Comparison of ENCODE assay signal across 8 cellular contexts in genomic region chr20:24991897-24992419, GRCh38. TPM values are rescaled to one million over a fixed set of nuclear protein-coding genes. Genes with fewer than 3 reads are reported as not detected.
DNase-seq lines count a peak whose midpoint lies in the region; ATAC-seq and TF ChIP-seq lines count a peak whose summit lies in the region.

No MANE protein-coding gene starts in this region.

- peak overlapping the region; percentile 78 for H3K4me3 ChIP-seq in Caco-2 (ENCODE audit: low read depth, low read length)
- H3K4me3 ChIP-seq in WERI-Rb-1 (ENCODE audit: low read depth, low read length): peak overlapping the region; percentile 78
- H3K4me3 ChIP-seq in fibroblast of mammary gland (ENCODE audit: control insufficient read depth, low read depth, low read length): peak overlapping the region; percentile 90
- H3K4me3 ChIP-seq in neuronal stem cell (ENCODE audit: low read length in 2 of 2): peak overlapping the region; percentile 85 to 95

- H2AK5ac ChIP-seq in neuronal stem cell (ENCODE audit: low read depth, low read length): no peak overlapping the region

- H3K14ac ChIP-seq in neuronal stem cell (ENCODE audit: low read length): peak overlapping the region; percentile 99

- H3K27me3 ChIP-seq in Caco-2 (replicated peaks; ENCODE audit: control insufficient read depth, insufficient read depth, low read length): no peaks in the 10 kb centered on the region
- H3K27me3 ChIP-seq in WERI-Rb-1 (ENCODE audit: insufficient read depth, low read depth, severe bottlenecking): no peaks in the 10 kb centered on the region
- H3K27me3 ChIP-seq in neuronal stem cell (ENCODE audit: control insufficient read depth in 3 of 3, insufficient read depth in 3 of 3, low read depth in 1 of 3, low read length in 3 of 3): peaks cover 0 to 8% (median 2%) of the 10 kb centered on the region in 3 experiments

- H3K36me3 ChIP-seq in Caco-2 (ENCODE audit: control insufficient read depth, insufficient read depth, low read length): no peaks in the 10 kb centered on the region
- peaks cover 17% of the 10 kb centered on the region for H3K36me3 ChIP-seq in WERI-Rb-1
- H3K36me3 ChIP-seq in neuronal stem cell (replicated peaks in 1 of 2; ENCODE audit: control insufficient read depth in 2 of 2, insufficient read depth in 2 of 2, low read length in 2 of 2): peaks cover 2 to 10% of the 10 kb centered on the region in 2 donors

- peak; percentile 38 to 39 for DNase-seq in Caco-2
- peak; percentile 24 for DNase-seq in WERI-Rb-1
- no peak for DNase-seq in fibroblast of mammary gland (ENCODE audit: low read depth)
- no peak for DNase-seq in neuronal stem cell (ENCODE audit: low spot score)
- no peak for DNase-seq in NCI-H1436 (lab: John Stamatoyannopoulos, UW)
- no peak for DNase-seq in NCI-H1694 treated with DMSO at 0.1 percent for 48 hours (lab: John Stamatoyannopoulos, UW)

- ATAC-seq in GM19372 (IDR thresholded peaks at IDR 0.05; ENCODE audit: low read depth, unreplicated experiment): peak; percentile 23
- peak; percentile 31 for ATAC-seq in HG03432 (IDR thresholded peaks at IDR 0.05; ENCODE audit: unreplicated experiment)

- H3K36me3 Mint-ChIP-seq in Caco-2 (ENCODE audit: insufficient read depth, unreplicated experiment): peaks cover 24% of the 10 kb centered on the region

- H2BK15ac ChIP-seq in neuronal stem cell (ENCODE audit: low read length): no peak overlapping the region

- no CpG with 5 or more reads among the region's 32 CpGs for WGBS in neuronal stem cell (ENCODE audit: extremely low coverage in 2 of 2, insufficient read length in 2 of 2, insufficient replicate concordance in 1 of 2), 2 donors

- BruUV-seq in Caco-2 (replicated peaks; lab: Mats Ljungman, UMichigan): no TSS peak

- POLR2A ChIA-PET in Caco-2 (lab: Charles Lee): no interaction called here

- H2BK120ac ChIP-seq in neuronal stem cell (ENCODE audit: low read depth, low read length): no peak overlapping the region

- peaks cover 35% of the 10 kb centered on the region for H3K4me1 Mint-ChIP-seq in Caco-2 (ENCODE audit: low read depth, unreplicated experiment)

- CTCF ChIA-PET in Caco-2 (lab: Charles Lee): no interaction called here

- H3K9me3 ChIP-seq in Caco-2 (no peaks in the 10 kb centered on the region), WERI-Rb-1 (ENCODE audit: severe bottlenecking) (no peaks in the 10 kb centered on the region), neuronal stem cell (replicated peaks in 1 of 2; ENCODE audit: control insufficient read depth in 2 of 2, insufficient read depth in 1 of 2, low read depth in 1 of 2, low read length in 2 of 2) (no peaks in the 10 kb centered on the region)

- TF ChIP-seq CTCF in Caco-2 (IDR thresholded peaks at IDR 0.05; ENCODE audit: insufficient read depth in 1 of 2, low read depth in 1 of 2, low read length in 1 of 2, severe bottlenecking in 1 of 2, unreplicated experiment in 1 of 2): no peak
- TF ChIP-seq CTCF in WERI-Rb-1 (IDR thresholded peaks at IDR 0.05; ENCODE audit: low read depth, low read length): no peak
- no peak for TF ChIP-seq CTCF in fibroblast of mammary gland (conservative IDR thresholded peaks at IDR 0.05; ENCODE audit: control insufficient read depth, insufficient read depth, low read depth, low read length)

- no peaks in the 10 kb centered on the region for H3K9me3 Mint-ChIP-seq in Caco-2 (ENCODE audit: unreplicated experiment)

- H3K27ac Mint-ChIP-seq in Caco-2 (ENCODE audit: unreplicated experiment): peak overlapping the region; percentile 95

- no peak overlapping the region for H2BK5ac ChIP-seq in neuronal stem cell (ENCODE audit: low read length)

- no peaks in the 10 kb centered on the region for H3K27me3 Mint-ChIP-seq in Caco-2 (ENCODE audit: insufficient read depth, unreplicated experiment)

- H3K4me1 ChIP-seq in Caco-2 (peaks cover 34% of the 10 kb centered on the region), neuronal stem cell (ENCODE audit: control insufficient read depth in 2 of 2, insufficient read depth in 1 of 2, low read depth in 1 of 2, low read length in 2 of 2) (peaks cover 8 to 22% of the 10 kb centered on the region in 2 donors)

- peak overlapping the region; percentile 97 for H2AFZ ChIP-seq in neuronal stem cell (ENCODE audit: low read length)

- H4K8ac ChIP-seq in neuronal stem cell (ENCODE audit: low read depth, low read length): no peak overlapping the region

- no peak overlapping the region for H2BK12ac ChIP-seq in neuronal stem cell (ENCODE audit: low read length)

- intact Hi-C loops in Caco-2 (cut with micrococcal nuclease; ENCODE audit: unreplicated experiment): loop anchor here (1.0 to 10.0 kb wide), 3 partner anchors 62 to 413 kb away; partner anchors contain the start of genes GINS1 and PYGB

- no peak overlapping the region for H4K91ac ChIP-seq in neuronal stem cell (ENCODE audit: low read depth, low read length, poor library complexity)

- no peak overlapping the region for H3K23ac ChIP-seq in neuronal stem cell (ENCODE audit: low read depth, low read length, poor library complexity)

- peaks cover 2% of the 10 kb centered on the region for H3K79me1 ChIP-seq in neuronal stem cell (ENCODE audit: low read depth, low read length)

- H3K9ac ChIP-seq in neuronal stem cell (ENCODE audit: low read depth, low read length, poor library complexity): peak overlapping the region; percentile 99

- H3K27ac ChIP-seq in WERI-Rb-1 (peak overlapping the region; percentile 81), neuronal stem cell (replicated peaks; ENCODE audit: low read length) (no peak overlapping the region)

- H3K4me2 ChIP-seq in neuronal stem cell (ENCODE audit: insufficient read depth, low read length, poor library complexity, severe bottlenecking): peak overlapping the region; percentile 79

- H3K4me3 Mint-ChIP-seq in Caco-2 (ENCODE audit: unreplicated experiment): peak overlapping the region; percentile 93

- H3K18ac ChIP-seq in neuronal stem cell (ENCODE audit: low read length): peak overlapping the region; percentile 90

- H3K4ac ChIP-seq in neuronal stem cell (ENCODE audit: low read length): no peak overlapping the region

RNA-seq across cellular contexts. Expression of gene APMAP, which starts 0.6 kb away (rescaled TPM):
- 119 and 138 TPM in 2 replicates for total RNA-seq in Caco-2 (2022)
- 56.3 TPM for polyA plus RNA-seq in neuronal stem cell (2013, experiment 1 of 2)
- 57.5 TPM for polyA plus RNA-seq in neuronal stem cell (2013, experiment 2 of 2)

RNA-seq across cellular contexts. Expression of gene CST7, which starts 42.9 kb away (rescaled TPM):
- not detected in 2 replicates for total RNA-seq in Caco-2 (2022)
- polyA plus RNA-seq in neuronal stem cell (2013, experiment 1 of 2): not detected
- not detected for polyA plus RNA-seq in neuronal stem cell (2013, experiment 2 of 2)

Comparison
In these comparisons a context has a peak if more than half of its experiments do, and no peak if none do; other contexts are left out.
1. DNase-seq: peak in Caco-2 (2 of 2) and WERI-Rb-1 (single experiment); none in fibroblast of mammary gland (single experiment), neuronal stem cell (single experiment), NCI-H1436 (single experiment) and NCI-H1694 treated with DMSO at 0.1 percent for 48 hours (single experiment).
2. Peak in every context shown above with its lines, with median percentiles within 50 percentile points of each other: H3K4me3 ChIP-seq.